19 cellular contexts compared by ENCODE assay signal in the genomic region with DNA sequence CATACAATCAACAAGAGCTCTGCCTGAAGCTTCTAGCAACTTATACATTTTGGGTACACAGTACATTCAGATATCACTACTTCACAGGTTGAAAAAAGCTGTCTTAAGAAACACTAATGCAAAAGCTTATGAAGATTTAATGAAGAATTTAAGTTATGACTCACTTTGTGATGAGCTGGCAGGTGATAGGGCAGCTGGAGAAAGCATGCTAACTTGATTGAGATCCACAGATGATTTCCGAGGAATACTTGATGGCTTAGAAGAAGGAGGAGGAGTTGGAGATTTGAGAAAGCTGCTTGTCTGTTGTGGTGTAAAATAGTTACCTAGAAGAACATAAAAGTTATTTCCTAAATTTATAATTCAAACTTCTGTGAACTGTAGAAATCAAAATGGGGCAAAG. TPM values are rescaled to one million over a fixed set of nuclear protein-coding genes. Genes with fewer than 3 reads are reported as not detected.
DNase-seq lines count a peak whose midpoint lies in the region; ATAC-seq and TF ChIP-seq lines count a peak whose summit lies in the region.
"Had no signal": no experiment of that assay in that cellular context is flagged by ENCODE, and none has a peak within 500 bp of the region (broad histone marks: within the 10 kb centered on the region; RNA-seq: fewer than 3 reads in every experiment).

No MANE protein-coding gene starts in this region.

- 33% methylated on average over 1 of the region's 1 CpG for WGBS in mammary epithelial cell (ENCODE audit: low coverage, missing lambda C conversion rate)
- no CpG with 5 or more reads among the region's 1 CpG for WGBS in mesenchymal stem cell

- no peak overlapping the region for H3K27ac ChIP-seq in CD8-positive, alpha-beta T cell (ENCODE audit: low read depth, low read length)
- H3K27ac ChIP-seq in mammary epithelial cell (ENCODE audit: insufficient read depth, low read depth, low read length) (no peak overlapping the region), mesenchymal stem cell (ENCODE audit: low read length, poor library complexity, severe bottlenecking) (no peak overlapping the region), Peyer's patch (no peak overlapping the region)
- H3K27ac ChIP-seq: C4-2B, gastroesophageal sphincter, right atrium auricular region, thoracic aorta had no signal

- H4K20me1 ChIP-seq in mammary epithelial cell (ENCODE audit: insufficient read depth, low read length): no peaks in the 10 kb centered on the region

- H2BK5ac ChIP-seq in mesenchymal stem cell (ENCODE audit: low read depth, low read length, poor library complexity, severe bottlenecking): no peak overlapping the region

- no peak overlapping the region for H2BK120ac ChIP-seq in mesenchymal stem cell (ENCODE audit: low read depth, low read length)

- no peaks in the 10 kb centered on the region for H3K9me3 Mint-ChIP-seq in CD8-positive, alpha-beta T cell
- H3K9me3 Mint-ChIP-seq: brain had no signal

- H3K27ac Mint-ChIP-seq in CD8-positive, alpha-beta T cell: peak overlapping the region; percentile 56

- no peak overlapping the region for H3K14ac ChIP-seq in mesenchymal stem cell (ENCODE audit: low read length in 2 of 2)

- no peak for TF ChIP-seq POLR2A in Peyer's patch (IDR thresholded peaks at IDR 0.05)

- no peak overlapping the region for H4K91ac ChIP-seq in mesenchymal stem cell (ENCODE audit: low read length)

- intact Hi-C loops in CD8-positive, alpha-beta T cell (cut with DNase I, micrococcal nuclease): loop anchor here in 1 of 2 experiments (2.0 kb wide), 1 partner anchor 17 kb away; no protein-coding TSS in a partner anchor
- intact Hi-C loops in mammary epithelial cell (cut with micrococcal nuclease): no loop called here

- no peak overlapping the region for H3K4ac ChIP-seq in mesenchymal stem cell (ENCODE audit: low read depth in 1 of 2, low read length in 2 of 2)

- H3K9me3 ChIP-seq in CD8-positive, alpha-beta T cell (ENCODE audit: low read length): no peaks in the 10 kb centered on the region
- no peaks in the 10 kb centered on the region for H3K9me3 ChIP-seq in mammary epithelial cell (replicated peaks; ENCODE audit: insufficient read depth, low read length)
- no peaks in the 10 kb centered on the region for H3K9me3 ChIP-seq in mesenchymal stem cell (ENCODE audit: control insufficient read depth, low read length)
- no peaks in the 10 kb centered on the region for H3K9me3 ChIP-seq in Peyer's patch
- H3K9me3 ChIP-seq: gastroesophageal sphincter, right atrium auricular region, thoracic aorta had no signal

- POLR2A ChIA-PET in CD8-positive, alpha-beta T cell (lab: Charles Lee): interaction anchor here (1.1 to 1.2 kb wide), 2 partner anchors 23 to 37 kb away, joined by 3 to 6 read pairs; a partner anchor contains a TSS

- no peak overlapping the region for H3K18ac ChIP-seq in mesenchymal stem cell (ENCODE audit: low read depth in 1 of 2, low read length in 2 of 2)

- no peak overlapping the region for H4K8ac ChIP-seq in mesenchymal stem cell (ENCODE audit: low read length)

- peaks cover 12% of the 10 kb centered on the region for H3K79me1 ChIP-seq in mesenchymal stem cell (replicated peaks; ENCODE audit: low read length, poor library complexity, severe bottlenecking)

- H3K9ac ChIP-seq in mammary epithelial cell (ENCODE audit: insufficient read depth, low read length) (no peak overlapping the region), mesenchymal stem cell (ENCODE audit: low read length) (no peak overlapping the region)

- peaks cover 3% of the 10 kb centered on the region for H3K4me1 Mint-ChIP-seq in CD8-positive, alpha-beta T cell (ENCODE audit: low read depth)
- H3K4me1 Mint-ChIP-seq: brain had no signal

- no peaks in the 10 kb centered on the region for H3K4me1 ChIP-seq in CD8-positive, alpha-beta T cell (ENCODE audit: insufficient read depth, low read length)
- H3K4me1 ChIP-seq in mammary epithelial cell (ENCODE audit: insufficient read depth, low read length): no peaks in the 10 kb centered on the region
- H3K4me1 ChIP-seq in mesenchymal stem cell (ENCODE audit: control insufficient read depth, insufficient read depth, low read depth, low read length): no peaks in the 10 kb centered on the region
- H3K4me1 ChIP-seq in Peyer's patch: no peaks in the 10 kb centered on the region
- H3K4me1 ChIP-seq: gastroesophageal sphincter, right atrium auricular region had no signal

- H3K27me3 ChIP-seq in CD8-positive, alpha-beta T cell (ENCODE audit: insufficient read depth, low read length): no peaks in the 10 kb centered on the region
- H3K27me3 ChIP-seq in mammary epithelial cell (ENCODE audit: insufficient read depth, low read length) (no peaks in the 10 kb centered on the region), mesenchymal stem cell (ENCODE audit: control insufficient read depth in 1 of 2, insufficient read depth in 1 of 2, low read length in 2 of 2) (no peaks in the 10 kb centered on the region), Peyer's patch (no peaks in the 10 kb centered on the region)
- H3K27me3 ChIP-seq: gastroesophageal sphincter, right atrium auricular region had no signal

- H3K79me2 ChIP-seq in mammary epithelial cell (ENCODE audit: insufficient read depth, low read length): no peaks in the 10 kb centered on the region

- no peak overlapping the region for H3K23ac ChIP-seq in mesenchymal stem cell (ENCODE audit: low read length in 2 of 2)

- peaks cover 62% of the 10 kb centered on the region for H3K36me3 Mint-ChIP-seq in CD8-positive, alpha-beta T cell

- H3K4me3 Mint-ChIP-seq in CD8-positive, alpha-beta T cell: no peak overlapping the region
- H3K4me3 Mint-ChIP-seq: brain had no signal

- ATAC-seq in CD8-positive, alpha-beta T cell: no peak
- ATAC-seq: gastroesophageal sphincter had no signal

- H2AFZ ChIP-seq in mammary epithelial cell (ENCODE audit: low read depth, low read length): no peak overlapping the region
- H2AFZ ChIP-seq in mesenchymal stem cell (ENCODE audit: low read depth, low read length): no peak overlapping the region

- dilution Hi-C loops in mammary epithelial cell (cut with HindIII; ENCODE audit: low sequenced_read_pairs): no loop called here

- CTCF ChIA-PET in CD8-positive, alpha-beta T cell (lab: Charles Lee): no interaction called here
- CTCF ChIA-PET in mammary epithelial cell (lab: Charles Lee; ENCODE audit: low non-redundant PET): interaction anchor here (0.7 kb wide), 1 partner anchor 680 kb away, joined by 10 read pairs; no protein-coding TSS in a partner anchor

- H3K36me3 ChIP-seq in CD8-positive, alpha-beta T cell (ENCODE audit: insufficient read depth, low read length): peaks cover 51% of the 10 kb centered on the region
- H3K36me3 ChIP-seq in mammary epithelial cell (ENCODE audit: insufficient read depth, low read length) (peaks cover 68% of the 10 kb centered on the region), mesenchymal stem cell (ENCODE audit: control insufficient read depth in 1 of 2, insufficient read depth in 2 of 2, low read depth in 1 of 2, low read length in 2 of 2) (peaks cover 15 to 99% of the 10 kb centered on the region in 2 experiments), Peyer's patch (peaks cover 0 to 96% (median 0%) of the 10 kb centered on the region in 3 donors)

- no peak for TF ChIP-seq CTCF in CD8-positive, alpha-beta T cell (IDR thresholded peaks at IDR 0.05)
- no peak for TF ChIP-seq CTCF in mammary epithelial cell (conservative IDR thresholded peaks at IDR 0.05 in 1 of 2, IDR thresholded peaks at IDR 0.05 in 1 of 2; ENCODE audit: extremely low read depth in 1 of 2, insufficient read depth in 1 of 2, low read depth in 1 of 2, low read length in 2 of 2)
- no peak for TF ChIP-seq CTCF in Peyer's patch (IDR thresholded peaks at IDR 0.05)

- no TSS peak for BruUV-seq in mammary epithelial cell (replicated peaks; lab: Mats Ljungman, UMichigan)

- H3K4me2 ChIP-seq in mammary epithelial cell (ENCODE audit: insufficient read depth, low read depth, low read length) (no peak overlapping the region), mesenchymal stem cell (ENCODE audit: low read length, poor library complexity, severe bottlenecking) (no peak overlapping the region)

- H3K4me3 ChIP-seq in CD8-positive, alpha-beta T cell (ENCODE audit: low read depth, low read length): no peak overlapping the region
- H3K4me3 ChIP-seq in mammary epithelial cell (replicated peaks in 1 of 3; ENCODE audit: insufficient read depth in 1 of 3, low read depth in 2 of 3, low read length in 3 of 3): no peak overlapping the region
- no peak overlapping the region for H3K4me3 ChIP-seq in mesenchymal stem cell (ENCODE audit: insufficient read depth in 1 of 2, low read depth in 1 of 2, low read length in 2 of 2)
- H3K4me3 ChIP-seq in Peyer's patch: no peak overlapping the region
- H3K4me3 ChIP-seq: gastroesophageal sphincter, lung, right atrium auricular region, thoracic aorta had no signal

- no peaks in the 10 kb centered on the region for H3K27me3 Mint-ChIP-seq in CD8-positive, alpha-beta T cell (ENCODE audit: low read depth)
- H3K27me3 Mint-ChIP-seq: brain had no signal

- no peak overlapping the region for H2BK15ac ChIP-seq in mesenchymal stem cell (ENCODE audit: low read depth, poor library complexity, severe bottlenecking)

- in situ Hi-C loops in mammary epithelial cell (cut with MboI; ENCODE audit: low sequenced_read_pairs in 2 of 2): no loop called here

- no peak overlapping the region for H2AK5ac ChIP-seq in mesenchymal stem cell (ENCODE audit: low read length, severe bottlenecking)

- DNase-seq in CD8-positive, alpha-beta T cell: no peak
- peak; percentile 88 for DNase-seq in LHCN-M2 (ENCODE audit: low read depth)
- peak; percentile 12 for DNase-seq in mammary epithelial cell
- peak; percentile 9 for DNase-seq in mesenchymal stem cell
- no peak for DNase-seq in activated CD4-positive, CD25-positive, alpha-beta regulatory T cell (lab: John Stamatoyannopoulos, UW)
- DNase-seq in NOMO-1 (lab: John Stamatoyannopoulos, UW; ENCODE audit: unreplicated experiment in 2 of 2): no peak
- DNase-seq in Peyer's patch: no peak
- DNase-seq: activated CD8-positive, alpha-beta memory T cell treated with anti-CD3 and anti-CD28 coated beads for 24 hours; activated effector memory CD4-positive, alpha-beta T cell treated with Interleukin-2 at 50 U/mL for 16 hours; effector memory CD4-positive, alpha-beta T cell; H7; NCI-H2029; SW 1271 had no signal

- H2BK12ac ChIP-seq in mesenchymal stem cell (ENCODE audit: low read length in 2 of 2): no peak overlapping the region

RNA-seq across cellular contexts. Expression of a gene that starts 23.3 kb away (rescaled TPM):
- 10 to 100 TPM; 41.4 to 43.7 TPM for total RNA-seq in CD8-positive, alpha-beta T cell
- total RNA-seq in LHCN-M2 (2014; rRNA removed) (48.9 and 54.4 TPM in 2 replicates), mammary epithelial cell (10 to 100 TPM; 34.0 to 76.5 TPM), Peyer's patch (10 to 100 TPM; 24.8 to 68.5 (median 25.3) TPM)
- polyA plus RNA-seq in LHCN-M2 (2012): 23.0 TPM
- polyA plus RNA-seq in mammary epithelial cell: 39.4 TPM
- 30.4 TPM for polyA minus RNA-seq in mammary epithelial cell
- 29.6 TPM for polyA plus RNA-seq in mesenchymal stem cell (2013, experiment 1 of 2)
- 31.5 TPM for polyA plus RNA-seq in mesenchymal stem cell (2013, experiment 2 of 2)

RNA-seq across cellular contexts. Expression of a gene that starts 24.7 kb away (rescaled TPM):
- 10 to 100 TPM; 17.8 to 20.7 TPM for total RNA-seq in CD8-positive, alpha-beta T cell
- 34.6 and 40.2 TPM in 2 replicates for total RNA-seq in LHCN-M2 (2014; rRNA removed)
- polyA plus RNA-seq in LHCN-M2 (2012): 23.8 TPM
- 10 to 100 TPM; 27.7 to 37.5 TPM for total RNA-seq in mammary epithelial cell
- polyA plus RNA-seq in mammary epithelial cell: 29.4 TPM
- 15.6 TPM for polyA minus RNA-seq in mammary epithelial cell
- polyA plus RNA-seq in mesenchymal stem cell (2013, experiment 1 of 2): 47.4 TPM
- polyA plus RNA-seq in mesenchymal stem cell (2013, experiment 2 of 2): 49.8 TPM
- total RNA-seq in Peyer's patch: 10 to 100 TPM; 21.3 to 25.4 (median 22.3) TPM

RNA-seq across cellular contexts. Expression of a gene that starts 35.6 kb away (rescaled TPM):
- total RNA-seq in CD8-positive, alpha-beta T cell: 10 to 100 TPM; 53.0 to 55.0 TPM
- total RNA-seq in LHCN-M2 (2014; rRNA removed): 47.6 and 53.1 TPM in 2 replicates
- polyA plus RNA-seq in LHCN-M2 (2012): 24.0 TPM
- total RNA-seq in mammary epithelial cell: 10 to 100 TPM; 56.7 to 68.5 TPM
- 33.7 TPM for polyA plus RNA-seq in mammary epithelial cell
- polyA minus RNA-seq in mammary epithelial cell: 61.6 TPM
- polyA plus RNA-seq in mesenchymal stem cell (2013, experiment 1 of 2): 79.0 TPM
- polyA plus RNA-seq in mesenchymal stem cell (2013, experiment 2 of 2): 78.2 TPM
- total RNA-seq in Peyer's patch: 10 to 100 TPM; 46.1 to 81.7 (median 61.7) TPM

Comparison
In these comparisons a context has a peak if more than half of its experiments do, and no peak if none do; other contexts are left out.
1. DNase-seq: peak in LHCN-M2 (single experiment), mammary epithelial cell (single experiment) and mesenchymal stem cell (single experiment); none in CD8-positive, alpha-beta T cell (0 of 7), activated CD4-positive, CD25-positive, alpha-beta regulatory T cell (0 of 4), NOMO-1 (0 of 2) and Peyer's patch (0 of 3).